ENCODE assay signal across 8 cellular contexts in genomic region chr11:66363805-66364535, GRCh38. TPM values are rescaled to one million over a fixed set of nuclear protein-coding genes. Genes with fewer than 3 reads are reported as not detected.
DNase-seq lines count a peak whose midpoint lies in the region; ATAC-seq and TF ChIP-seq lines count a peak whose summit lies in the region.

No MANE protein-coding gene starts in this region.

- H3K9me3 Mint-ChIP-seq in activated T-cell treated with anti-CD3 and anti-CD28 coated beads, Interleukin-2, amount 50 U/mL, for 24 hours, result no peaks in the 10 kb centered on the region

- DNase-seq in DMS 273 (lab: John Stamatoyannopoulos, UW; ENCODE audit: unreplicated experiment) (peak; percentile 78), DMS 273 treated with DMSO at 0.1 percent for 48 hours (lab: John Stamatoyannopoulos, UW) (no peak), NCI-H774 (lab: John Stamatoyannopoulos, UW) (peak; percentile 19), foreskin keratinocyte (no peak), amniotic stem cell (lab: John Stamatoyannopoulos, UW) (no peak)
- peak; percentile 87 for DNase-seq in activated T-cell treated with anti-CD3 and anti-CD28 coated beads, Interleukin-2, amount 50 U/mL, for 24 hours
- peak; percentile 86 for DNase-seq in stimulated activated CD4-positive, alpha-beta T cell treated with anti-CD3 and anti-CD28 coated beads, Interleukin-15, amount 100 ng/mL, for 24 hours

- no peak overlapping the region for H3K27ac Mint-ChIP-seq in activated T-cell treated with anti-CD3 and anti-CD28 coated beads, Interleukin-2, amount 50 U/mL, for 24 hours

- H3K27me3 Mint-ChIP-seq in activated T-cell treated with anti-CD3 and anti-CD28 coated beads, Interleukin-2, amount 50 U/mL, for 24 hours, result no peaks in the 10 kb centered on the region

- H3K4me1 Mint-ChIP-seq in activated T-cell treated with anti-CD3 and anti-CD28 coated beads, Interleukin-2, amount 50 U/mL, for 24 hours (ENCODE audit: low read depth), result peaks cover 2% of the 10 kb centered on the region

- peak; percentile 70 for TF ChIP-seq CTCF in foreskin keratinocyte (conservative IDR thresholded peaks at IDR 0.05)

- H3K4me3 Mint-ChIP-seq in activated T-cell treated with anti-CD3 and anti-CD28 coated beads, Interleukin-2, amount 50 U/mL, for 24 hours, result no peak overlapping the region

- no peaks in the 10 kb centered on the region for H3K4me1 ChIP-seq in foreskin keratinocyte

- no peak overlapping the region for H3K27ac ChIP-seq in foreskin keratinocyte

- H3K36me3 Mint-ChIP-seq in activated T-cell treated with anti-CD3 and anti-CD28 coated beads, Interleukin-2, amount 50 U/mL, for 24 hours (ENCODE audit: low read depth), result peaks cover 73% of the 10 kb centered on the region

- ATAC-seq in foreskin keratinocyte, result peak; percentile 30
- ATAC-seq in HG02623 (IDR thresholded peaks at IDR 0.05; ENCODE audit: unreplicated experiment), result no peak

- H3K27me3 ChIP-seq in foreskin keratinocyte, result no peaks in the 10 kb centered on the region

RNA-seq across cellular contexts. Expression of gene SLC29A2, which starts 7.6 kb away (rescaled TPM):
- total RNA-seq in foreskin keratinocyte, result 4.4 and 4.8 TPM in 2 replicates
- polyA plus RNA-seq in foreskin keratinocyte, result 6.2 and 6.7 TPM in 2 replicates

RNA-seq across cellular contexts. Expression of gene B4GAT1, which starts 16.5 kb away (rescaled TPM):
- total RNA-seq in foreskin keratinocyte, result 8.3 and 9.7 TPM in 2 replicates
- polyA plus RNA-seq in foreskin keratinocyte, result 8.5 and 10.8 TPM in 2 replicates

RNA-seq across cellular contexts. Expression of gene BRMS1, which starts 19.1 kb away (rescaled TPM):
- 87.8 and 99.8 TPM in 2 replicates for total RNA-seq in foreskin keratinocyte
- 110 and 119 TPM in 2 replicates for polyA plus RNA-seq in foreskin keratinocyte

RNA-seq across cellular contexts. Expression of gene RIN1, which starts 27.7 kb away (rescaled TPM):
- 35.5 and 40.6 TPM in 2 replicates for total RNA-seq in foreskin keratinocyte
- 42.0 and 43.8 TPM in 2 replicates for polyA plus RNA-seq in foreskin keratinocyte

RNA-seq across cellular contexts. Expression of gene CD248, which starts 47.1 kb away (rescaled TPM):
- total RNA-seq in foreskin keratinocyte, result not detected in 2 replicates
- 0.04 and 0.08 TPM in 2 replicates for polyA plus RNA-seq in foreskin keratinocyte

Comparison
In these comparisons a context has a peak if more than half of its experiments do, and no peak if none do; other contexts are left out.
1. DNase-seq: peak in DMS 273 (single experiment), NCI-H774 (single experiment), activated T-cell treated with anti-CD3 and anti-CD28 coated beads, Interleukin-2, amount 50 U/mL, for 24 hours (single experiment) and stimulated activated CD4-positive, alpha-beta T cell treated with anti-CD3 and anti-CD28 coated beads, Interleukin-15, amount 100 ng/mL, for 24 hours (single experiment); none in DMS 273 treated with DMSO at 0.1 percent for 48 hours (single experiment), foreskin keratinocyte (0 of 2) and amniotic stem cell (single experiment).